ENCODE assay signal across 1 cellular context in the genomic region with DNA sequence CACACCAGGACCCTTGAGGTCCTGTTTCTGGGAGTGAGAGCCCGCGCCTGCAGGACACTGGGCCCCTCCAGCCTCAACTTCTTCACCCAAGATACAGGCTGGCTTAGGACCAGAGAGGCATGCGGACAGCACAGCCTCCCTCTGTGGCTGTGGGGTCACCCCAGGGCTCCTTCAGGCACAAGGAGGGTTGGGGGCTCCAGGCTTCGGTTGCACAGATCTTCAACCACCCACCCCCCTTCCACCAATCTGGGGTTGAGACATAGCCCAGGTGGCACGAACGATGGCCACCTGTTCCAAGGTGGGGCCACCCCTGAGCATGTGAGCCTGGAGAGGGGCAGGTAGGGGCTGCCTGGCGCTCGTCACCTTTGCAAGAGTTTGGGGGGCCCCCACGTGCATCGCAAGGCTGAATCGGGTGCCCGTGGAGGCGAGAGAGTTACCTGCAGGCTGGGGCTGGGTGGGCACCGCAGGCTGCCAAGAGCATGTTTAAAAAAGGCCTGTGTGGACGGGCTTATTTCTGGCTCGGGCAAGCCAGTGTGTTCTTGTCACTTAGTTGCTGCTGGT.
TF ChIP-seq lines count a peak whose summit lies in the region.

No MANE protein-coding gene starts in this region.

TF ChIP-seq in HCT116, 20 proteins besides CTCF, POLR2A, EP300 and RAD21 (continued from another document):
- TF ChIP-seq, protein P1, sequence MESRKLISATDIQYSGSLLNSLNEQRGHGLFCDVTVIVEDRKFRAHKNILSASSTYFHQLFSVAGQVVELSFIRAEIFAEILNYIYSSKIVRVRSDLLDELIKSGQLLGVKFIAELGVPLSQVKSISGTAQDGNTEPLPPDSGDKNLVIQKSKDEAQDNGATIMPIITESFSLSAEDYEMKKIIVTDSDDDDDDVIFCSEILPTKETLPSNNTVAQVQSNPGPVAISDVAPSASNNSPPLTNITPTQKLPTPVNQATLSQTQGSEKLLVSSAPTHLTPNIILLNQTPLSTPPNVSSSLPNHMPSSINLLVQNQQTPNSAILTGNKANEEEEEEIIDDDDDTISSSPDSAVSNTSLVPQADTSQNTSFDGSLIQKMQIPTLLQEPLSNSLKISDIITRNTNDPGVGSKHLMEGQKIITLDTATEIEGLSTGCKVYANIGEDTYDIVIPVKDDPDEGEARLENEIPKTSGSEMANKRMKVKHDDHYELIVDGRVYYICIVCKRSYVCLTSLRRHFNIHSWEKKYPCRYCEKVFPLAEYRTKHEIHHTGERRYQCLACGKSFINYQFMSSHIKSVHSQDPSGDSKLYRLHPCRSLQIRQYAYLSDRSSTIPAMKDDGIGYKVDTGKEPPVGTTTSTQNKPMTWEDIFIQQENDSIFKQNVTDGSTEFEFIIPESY (IDR thresholded peaks at IDR 0.05; ENCODE audit: extremely low read depth, insufficient replicate concordance, low read length): no peak
- no peak for TF ChIP-seq FOSL1 (IDR thresholded peaks at IDR 0.05; ENCODE audit: low read depth)
- TF ChIP-seq CBX3 (IDR thresholded peaks at IDR 0.05; ENCODE audit: low read depth): no peak
- TF ChIP-seq EGR1 (IDR thresholded peaks at IDR 0.05; ENCODE audit: low read depth): no peak
- no peak for TF ChIP-seq SRF (IDR thresholded peaks at IDR 0.05; ENCODE audit: low read depth)
- TF ChIP-seq JUND (IDR thresholded peaks at IDR 0.05): no peak
- TF ChIP-seq YY1 (IDR thresholded peaks at IDR 0.05; ENCODE audit: extremely low read depth, insufficient replicate concordance, low read depth, low read length): no peak
